ENCODE assay signal across 2 cellular contexts in the genomic region with DNA sequence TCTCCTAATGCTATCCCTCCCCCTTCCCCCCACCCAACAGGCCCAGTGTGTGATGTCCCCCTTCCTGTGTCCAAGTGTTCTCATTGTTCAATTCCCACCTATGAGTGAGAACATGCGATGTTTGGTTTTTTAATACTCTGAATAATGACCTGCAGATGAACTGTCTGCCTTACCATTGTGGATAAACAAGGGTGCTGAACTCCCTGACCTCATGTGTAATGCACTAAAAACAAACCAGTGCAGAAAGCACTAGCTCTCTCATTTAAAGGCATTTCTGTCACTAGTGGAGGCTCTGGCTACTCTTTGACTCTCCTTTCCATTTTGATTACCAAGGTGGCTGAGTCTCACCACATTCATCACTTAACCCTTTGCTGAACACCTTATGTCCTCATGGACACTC.
TF ChIP-seq lines count a peak whose summit lies in the region.

No MANE protein-coding gene starts in this region.

TF ChIP-seq in IMR-90, 13 proteins besides CTCF, POLR2A, EP300 and RAD21:
- TF ChIP-seq FOS (IDR thresholded peaks at IDR 0.05; ENCODE audit: low read depth, low read length) = no peak
- no peak for TF ChIP-seq CHD1 (IDR thresholded peaks at IDR 0.05; ENCODE audit: low read depth, low read length)
- no peak for TF ChIP-seq MXI1 (IDR thresholded peaks at IDR 0.05; ENCODE audit: borderline replicate concordance, low read depth, low read length)
- no peak for TF ChIP-seq USF2 (IDR thresholded peaks at IDR 0.05; ENCODE audit: low read depth, low read length)
- TF ChIP-seq SMC3 (IDR thresholded peaks at IDR 0.05; ENCODE audit: low read depth, low read length) = no peak
- no peak for TF ChIP-seq NFE2L2 (IDR thresholded peaks at IDR 0.05; ENCODE audit: low read depth, low read length)
- TF ChIP-seq RCOR1 (IDR thresholded peaks at IDR 0.05; ENCODE audit: insufficient replicate concordance, low read length) = no peak
- TF ChIP-seq MAZ (IDR thresholded peaks at IDR 0.05; ENCODE audit: borderline replicate concordance, low read depth, low read length) = no peak
- TF ChIP-seq RFX5 (IDR thresholded peaks at IDR 0.05; ENCODE audit: low read depth, low read length) = no peak
- no peak for TF ChIP-seq CEBPB (IDR thresholded peaks at IDR 0.05; ENCODE audit: low read depth, low read length)
- no peak for TF ChIP-seq MAFK (IDR thresholded peaks at IDR 0.05; ENCODE audit: low read depth, low read length)
- TF ChIP-seq ELK1 (IDR thresholded peaks at IDR 0.05; ENCODE audit: borderline replicate concordance, low read depth, low read length) = no peak
- TF ChIP-seq BHLHE40 (IDR thresholded peaks at IDR 0.05; ENCODE audit: low read depth, low read length) = no peak

TF ChIP-seq in GM23338, 12 proteins besides CTCF, POLR2A, EP300 and RAD21:
- no peak for TF ChIP-seq CREB1 (CRISPR knock-in tag; IDR thresholded peaks at IDR 0.05; ENCODE audit: low read depth)
- no peak for TF ChIP-seq NANOG (IDR thresholded peaks at IDR 0.05; ENCODE audit: borderline replicate concordance)
